Comparison of ENCODE assay signal across 13 cellular contexts in genomic region chr4:67459164-67459563, GRCh38.
DNase-seq lines count a peak whose midpoint lies in the region; ATAC-seq and TF ChIP-seq lines count a peak whose summit lies in the region.
"Had no signal": no experiment of that assay in that cellular context is flagged by ENCODE, and none has a peak within 500 bp of the region (broad histone marks: within the 10 kb centered on the region; RNA-seq: fewer than 3 reads in every experiment).

No MANE protein-coding gene starts in this region.

- no peak overlapping the region for H3K27ac ChIP-seq in CD4-positive, alpha-beta T cell (ENCODE audit: low read depth, low read length)
- no peak overlapping the region for H3K27ac ChIP-seq in mesendoderm (ENCODE audit: low read depth, low read length)

- H3K79me2 ChIP-seq in mesendoderm (ENCODE audit: control insufficient read depth, insufficient read depth, low read length) = no peaks in the 10 kb centered on the region

- no peak overlapping the region for H4K5ac ChIP-seq in mesendoderm (ENCODE audit: low read length)

- H3K23ac ChIP-seq in mesendoderm (ENCODE audit: low read length) = no peak overlapping the region

- ATAC-seq in CD4-positive, alpha-beta T cell (ENCODE audit: poor library complexity) = no peak
- ATAC-seq in Right ventricle myocardium inferior (no peak), HG03280 (IDR thresholded peaks at IDR 0.05; ENCODE audit: unreplicated experiment) (no peak)
- ATAC-seq: HepG2 had no signal

- no peak overlapping the region for H4K8ac ChIP-seq in mesendoderm (ENCODE audit: low read depth, low read length)

- CTCF ChIA-PET in CD4-positive, alpha-beta T cell (lab: Charles Lee) = no interaction called here

- no peak overlapping the region for H3K4ac ChIP-seq in mesendoderm (ENCODE audit: low read depth, low read length)

- no peaks in the 10 kb centered on the region for H3K9me3 Mint-ChIP-seq in CD4-positive, alpha-beta T cell

- intact Hi-C loops in CD4-positive, alpha-beta T cell (cut with DNase I, micrococcal nuclease) = no loop called here
- intact Hi-C loops in Right ventricle myocardium inferior (cut with DNase I) = no loop called here

- no peak overlapping the region for H3K4me2 ChIP-seq in mesendoderm (ENCODE audit: low read length)

- no peaks in the 10 kb centered on the region for H3K36me3 ChIP-seq in mesendoderm (ENCODE audit: control insufficient read depth, insufficient read depth, low read length)

- H3K18ac ChIP-seq in mesendoderm (ENCODE audit: low read length) = no peak overlapping the region

- peaks cover 78% of the 10 kb centered on the region for H3K36me3 Mint-ChIP-seq in CD4-positive, alpha-beta T cell (ENCODE audit: low read depth)

- no peaks in the 10 kb centered on the region for H3K27me3 ChIP-seq in CD4-positive, alpha-beta T cell (ENCODE audit: control insufficient read depth, insufficient read depth, low read length)
- no peaks in the 10 kb centered on the region for H3K27me3 ChIP-seq in mesendoderm (ENCODE audit: insufficient read depth, low read length, poor library complexity)

- H3K27ac Mint-ChIP-seq in CD4-positive, alpha-beta T cell = peak overlapping the region; percentile 15

- no CpG with 5 or more reads among the region's 3 CpGs for WGBS in mesendoderm (ENCODE audit: extremely low coverage, insufficient coverage, low lambda C conversion rate)

- no peak overlapping the region for H2BK15ac ChIP-seq in mesendoderm (replicated peaks; ENCODE audit: low read depth)

- H3K27me3 Mint-ChIP-seq in CD4-positive, alpha-beta T cell = no peaks in the 10 kb centered on the region
- H3K27me3 Mint-ChIP-seq: CD4-positive, alpha-beta memory T cell had no signal

- no peak for TF ChIP-seq CTCF in CD4-positive, alpha-beta T cell (IDR thresholded peaks at IDR 0.05)

- H2BK5ac ChIP-seq in mesendoderm (ENCODE audit: low read length) = no peak overlapping the region

- DNase-seq in CD4-positive, alpha-beta T cell = no peak
- peak; percentile 3 for DNase-seq in NCI-H69 (lab: John Stamatoyannopoulos, UW)
- DNase-seq in dedifferentiated amniotic fluid mesenchymal stem cell (ENCODE audit: extremely low spot score) = peak; percentile 29
- DNase-seq in mesendoderm = peak; percentile 22
- DNase-seq in NCI-H524 (lab: John Stamatoyannopoulos, UW) = no peak
- no peak for DNase-seq in Right ventricle myocardium inferior (ENCODE audit: missing footprints)
- DNase-seq: Calu3; CD4-positive, alpha-beta memory T cell; NCI-H1417 treated with DMSO at 0.1 percent for 48 hours; NCI-H187 treated with DMSO at 0.1 percent for 48 hours; SHP77 treated with DMSO at 0.1 percent for 48 hours had no signal

- H3K9ac ChIP-seq in mesendoderm (ENCODE audit: low read length) = no peak overlapping the region

- H3K9me3 ChIP-seq in CD4-positive, alpha-beta T cell (ENCODE audit: control insufficient read depth, low read length) = no peaks in the 10 kb centered on the region

- H3K4me3 Mint-ChIP-seq in CD4-positive, alpha-beta T cell = no peak overlapping the region
- H3K4me3 Mint-ChIP-seq: CD4-positive, alpha-beta memory T cell had no signal

- H3K4me3 ChIP-seq in mesendoderm (ENCODE audit: low read length) = no peak overlapping the region

- H2AK5ac ChIP-seq in mesendoderm (ENCODE audit: low read length) = no peak overlapping the region

- no peaks in the 10 kb centered on the region for H3K4me1 ChIP-seq in mesendoderm (ENCODE audit: control insufficient read depth, low read depth, low read length)

- no peak overlapping the region for H3K56ac ChIP-seq in mesendoderm (ENCODE audit: low read length)

- peaks cover 5% of the 10 kb centered on the region for H3K4me1 Mint-ChIP-seq in CD4-positive, alpha-beta T cell (ENCODE audit: low read depth)

- H2BK120ac ChIP-seq in mesendoderm (ENCODE audit: low read depth, low read length) = no peak overlapping the region

- H3K79me1 ChIP-seq in mesendoderm (ENCODE audit: low read length) = no peaks in the 10 kb centered on the region

- POLR2A ChIA-PET in CD4-positive, alpha-beta T cell (lab: Charles Lee) = no interaction called here

Comparison
In these comparisons a context has a peak if more than half of its experiments do, and no peak if none do; other contexts are left out.
1. DNase-seq: peak in NCI-H69 (single experiment), dedifferentiated amniotic fluid mesenchymal stem cell (single experiment) and mesendoderm (single experiment); none in CD4-positive, alpha-beta T cell (0 of 10), NCI-H524 (0 of 2) and Right ventricle myocardium inferior (single experiment).